In the genomic region with DNA sequence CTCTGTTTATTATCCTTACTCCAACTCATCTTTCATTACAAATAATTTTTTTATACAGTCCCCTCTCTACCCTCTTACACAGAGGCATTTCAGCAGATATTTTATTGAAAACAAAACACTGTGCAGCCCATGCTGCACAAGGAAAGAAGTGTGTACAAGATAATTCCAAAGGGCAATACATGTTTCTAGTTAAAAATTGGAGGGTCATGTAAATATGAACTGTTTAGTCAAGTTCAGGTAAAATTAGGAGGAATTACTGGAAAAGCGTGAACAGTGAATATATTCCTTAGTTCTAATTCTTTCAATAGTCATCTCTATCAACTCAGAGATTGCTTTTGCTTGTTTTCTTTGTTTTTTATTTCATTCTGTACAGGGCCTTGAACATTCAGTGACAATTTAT, we compare ENCODE assay signal across 8 cellular contexts.
"Had no signal": no experiment of that assay in that cellular context is flagged by ENCODE, and none has a peak within 500 bp of the region (broad histone marks: within the 10 kb centered on the region; RNA-seq: fewer than 3 reads in every experiment).

No MANE protein-coding gene starts in this region.

- ATAC-seq: K562 had no signal

- H3K4me2 ChIP-seq: KMS-11 had no signal

- H3K9ac ChIP-seq: KMS-11 had no signal

- H3K4me3 ChIP-seq: K562 had no signal

- H3K27ac Mint-ChIP-seq: IgD-negative memory B cell had no signal

- H3K9me3 Mint-ChIP-seq: IgD-negative memory B cell had no signal

- H3K27ac ChIP-seq: HL-60, KMS-11 had no signal

- DNase-seq: IMR-90, KBM-7, KG1 had no signal

- H3K27me3 Mint-ChIP-seq: IgD-negative memory B cell had no signal

- FAIRE-seq: HTR-8/SVneo, K562 had no signal

- H3K4me3 Mint-ChIP-seq: IgD-negative memory B cell had no signal
